ENCODE assay signal across 8 cellular contexts in genomic region chr5:52915176-52915875, GRCh38.
DNase-seq lines count a peak whose midpoint lies in the region; ATAC-seq and TF ChIP-seq lines count a peak whose summit lies in the region.

No MANE protein-coding gene starts in this region.

- peak overlapping the region; percentile 46 for H3K4me3 Mint-ChIP-seq in endodermal cell
- H3K4me3 Mint-ChIP-seq in stimulated activated naive B cell treated with anti-CD40 and anti-IgM and Interleukin-4, amounts not matched to agents 10 μg/mL and 1 μg/mL and 100 μg/mL, for 72 hours: peak overlapping the region; percentile 53 to 68

- H3K9ac ChIP-seq in endodermal cell (ENCODE audit: extremely low read depth, low read length, poor library complexity, severe bottlenecking): no peak overlapping the region

- H3K9me3 ChIP-seq in endodermal cell (ENCODE audit: control insufficient read depth, low read length): no peaks in the 10 kb centered on the region

- H3K4me1 Mint-ChIP-seq in endodermal cell: no peaks in the 10 kb centered on the region
- peaks cover 4 to 8% of the 10 kb centered on the region in 2 donors for H3K4me1 Mint-ChIP-seq in stimulated activated naive B cell treated with anti-CD40 and anti-IgM and Interleukin-4, amounts not matched to agents 10 μg/mL and 1 μg/mL and 100 μg/mL, for 72 hours

- peak overlapping the region; percentile 68 for H3K4me3 ChIP-seq in endodermal cell (ENCODE audit: low read length)

- H3K36me3 ChIP-seq in endodermal cell (ENCODE audit: control insufficient read depth, insufficient read depth, low read length): no peaks in the 10 kb centered on the region

- H3K27ac ChIP-seq in endodermal cell (ENCODE audit: low read depth, low read length): no peak overlapping the region

- H3K27ac Mint-ChIP-seq in endodermal cell: no peak overlapping the region
- H3K27ac Mint-ChIP-seq in stimulated activated naive B cell treated with anti-CD40 and anti-IgM and Interleukin-4, amounts not matched to agents 10 μg/mL and 1 μg/mL and 100 μg/mL, for 72 hours: no peak overlapping the region

- no peaks in the 10 kb centered on the region for H3K9me3 Mint-ChIP-seq in endodermal cell
- no peaks in the 10 kb centered on the region for H3K9me3 Mint-ChIP-seq in stimulated activated naive B cell treated with anti-CD40 and anti-IgM and Interleukin-4, amounts not matched to agents 10 μg/mL and 1 μg/mL and 100 μg/mL, for 72 hours

- peak; percentile 100 for ATAC-seq in GM19397 (IDR thresholded peaks at IDR 0.05; ENCODE audit: unreplicated experiment)
- ATAC-seq in HG03457 (IDR thresholded peaks at IDR 0.05; ENCODE audit: unreplicated experiment): peak; percentile 97
- ATAC-seq in stimulated activated naive B cell treated with anti-CD40 and anti-IgM and Interleukin-4, amounts not matched to agents 10 μg/mL and 1 μg/mL and 100 μg/mL, for 72 hours (replicated peaks): peak; percentile 92 to 95

- H3K4me1 ChIP-seq in endodermal cell (ENCODE audit: control insufficient read depth, insufficient read depth, low read length): no peaks in the 10 kb centered on the region

- no peaks in the 10 kb centered on the region for H3K27me3 Mint-ChIP-seq in endodermal cell (ENCODE audit: insufficient read depth)
- H3K27me3 Mint-ChIP-seq in stimulated activated naive B cell treated with anti-CD40 and anti-IgM and Interleukin-4, amounts not matched to agents 10 μg/mL and 1 μg/mL and 100 μg/mL, for 72 hours: peaks cover 7 to 14% of the 10 kb centered on the region in 2 donors

- DNase-seq in CMK (ENCODE audit: low read depth) (peak; percentile 81), NCI-H526 (lab: John Stamatoyannopoulos, UW) (peak; percentile 34 to 58), endodermal cell (peak; percentile 73), midbrain (lab: John Stamatoyannopoulos, UW) (peak; percentile 85)
- DNase-seq in activated CD4-positive, alpha-beta T cell treated with anti-CD3 and anti-CD28 coated beads, Interleukin-2, amount 50 U/mL, for 48 hours: peak; percentile 29 to 41
- DNase-seq in stimulated activated naive B cell treated with anti-CD40 and anti-IgM and Interleukin-4, amounts not matched to agents 10 μg/mL and 1 μg/mL and 100 μg/mL, for 72 hours: peak; percentile 18

- no peaks in the 10 kb centered on the region for H3K27me3 ChIP-seq in endodermal cell (ENCODE audit: control insufficient read depth, insufficient read depth, low read length, poor library complexity, severe bottlenecking)

- peak; percentile 92 for TF ChIP-seq CTCF in endodermal cell (conservative IDR thresholded peaks at IDR 0.05)

- H3K36me3 Mint-ChIP-seq in endodermal cell (ENCODE audit: low read depth): no peaks in the 10 kb centered on the region
- H3K36me3 Mint-ChIP-seq in stimulated activated naive B cell treated with anti-CD40 and anti-IgM and Interleukin-4, amounts not matched to agents 10 μg/mL and 1 μg/mL and 100 μg/mL, for 72 hours: no peaks in the 10 kb centered on the region

- WGBS in endodermal cell (ENCODE audit: insufficient coverage in 1 of 2, insufficient read length in 1 of 2), 2 experiments: 8% methylated on average over 2 to 4 of the region's 4 CpGs

Comparison
In these comparisons a context has a peak if more than half of its experiments do, and no peak if none do; other contexts are left out.
1. DNase-seq: peak in every context shown above with its lines; median percentile 85 in midbrain; 81 in CMK; 73 in endodermal cell; 46 in NCI-H526; 35 in activated CD4-positive, alpha-beta T cell treated with anti-CD3 and anti-CD28 coated beads, Interleukin-2, amount 50 U/mL, for 48 hours; 18 in stimulated activated naive B cell treated with anti-CD40 and anti-IgM and Interleukin-4, amounts not matched to agents 10 μg/mL and 1 μg/mL and 100 μg/mL, for 72 hours.